In the genomic region with DNA sequence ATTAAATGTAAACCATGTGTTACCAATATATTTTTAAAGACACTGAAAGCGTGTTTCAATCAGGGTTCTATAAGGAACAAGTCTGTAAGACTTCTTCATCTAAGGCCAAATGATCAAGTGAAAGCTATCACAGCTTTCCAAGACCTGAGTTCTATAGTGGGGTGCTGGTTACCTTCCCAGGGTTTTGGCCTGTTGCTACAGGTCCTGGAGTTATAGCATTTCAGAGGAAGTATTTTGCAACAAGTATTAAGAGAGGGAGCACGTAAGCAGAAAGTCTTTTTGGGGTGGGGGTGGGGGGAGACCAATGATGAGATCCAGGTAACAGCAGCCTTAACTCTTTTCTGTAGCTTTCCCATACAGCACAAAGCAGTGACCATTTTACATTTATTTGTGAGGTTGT, we compare ENCODE assay signal across 24 cellular contexts. TPM values are rescaled to one million over a fixed set of nuclear protein-coding genes. Genes with fewer than 3 reads are reported as not detected.
DNase-seq lines count a peak whose midpoint lies in the region; ATAC-seq and TF ChIP-seq lines count a peak whose summit lies in the region.
"Had no signal": no experiment of that assay in that cellular context is flagged by ENCODE, and none has a peak within 500 bp of the region (broad histone marks: within the 10 kb centered on the region; RNA-seq: fewer than 3 reads in every experiment).

No MANE protein-coding gene starts in this region.

- H3K9ac ChIP-seq in Loucy (ENCODE audit: low read depth, low read length, poor library complexity, severe bottlenecking): no peak overlapping the region

- peak; percentile 14 for DNase-seq in NOMO-1 treated with DMSO at 0.1 percent for 48 hours (lab: John Stamatoyannopoulos, UW; ENCODE audit: unreplicated experiment)
- DNase-seq in NOMO-1 (lab: John Stamatoyannopoulos, UW; ENCODE audit: unreplicated experiment in 2 of 2): no peak
- no peak for DNase-seq in natural killer cell treated with Interleukin-12 subunit alpha and Interleukin-12 subunit beta and Interleukin-15 and Interleukin-18, amount 100 ng/mL, for 72 hours (ENCODE audit: low spot score)
- no peak for DNase-seq in SHP77 (lab: John Stamatoyannopoulos, UW)
- DNase-seq in globus pallidus (ENCODE audit: low spot score): no peak
- no peak for DNase-seq in UCSD-AML1 (lab: John Stamatoyannopoulos, UW; ENCODE audit: unreplicated experiment)
- DNase-seq: activated CD4-positive, CD25-positive, alpha-beta regulatory T cell treated with anti-CD3 and anti-CD28 coated beads, Interleukin-2, amount 50 U/mL, for 72 hours; activated CD8-positive, alpha-beta memory T cell treated with anti-CD3 and anti-CD28 coated beads for 24 hours; activated gamma-delta T cell treated with Interleukin-2 at 50 U/mL for 16 hours; activated T-cell treated with anti-CD3 and anti-CD28 coated beads, Interleukin-2, amount 50 U/mL, for 1 hour; amniotic stem cell; DMS53; GDM1; GOT3; kidney glomerular epithelial cell; NCI-H1092; NCI-H187 treated with DMSO at 0.1 percent for 48 hours; NCI-H774; nucleus accumbens; OCI-M1 had no signal

- ATAC-seq in natural killer cell treated with Interleukin-12 subunit alpha and Interleukin-12 subunit beta and Interleukin-15 and Interleukin-18, amount 100 ng/mL, for 72 hours: no peak
- ATAC-seq: Right ventricle myocardium inferior had no signal

- H3K4me3 ChIP-seq in Loucy (ENCODE audit: low read length, poor library complexity, severe bottlenecking): no peak overlapping the region
- H3K4me3 ChIP-seq: breast epithelium had no signal

- H3K9me3 ChIP-seq in Loucy (ENCODE audit: insufficient read depth, low read depth, low read length): peaks cover 4% of the 10 kb centered on the region
- H3K9me3 ChIP-seq: breast epithelium had no signal

- no peaks in the 10 kb centered on the region for H3K9me3 Mint-ChIP-seq in dendritic cell treated with granulocyte-macrophage colony-stimulating factor and Interleukin-4, amounts not matched to agents 40 ng/mL and 50 ng/mL, for 4 days
- no peaks in the 10 kb centered on the region for H3K9me3 Mint-ChIP-seq in natural killer cell treated with Interleukin-12 subunit alpha and Interleukin-12 subunit beta and Interleukin-15 and Interleukin-18, amount 100 ng/mL, for 72 hours

- H3K4me1 ChIP-seq in Loucy (ENCODE audit: insufficient read depth, low read length, poor library complexity, severe bottlenecking): peaks cover 15% of the 10 kb centered on the region
- H3K4me1 ChIP-seq: breast epithelium had no signal

- peaks cover 20% of the 10 kb centered on the region; the same call in 1 of the 2 replicates for H3K36me3 ChIP-seq in Loucy (ENCODE audit: insufficient read depth, low read length)
- H3K36me3 ChIP-seq: breast epithelium had no signal

- no peaks in the 10 kb centered on the region for H3F3A ChIP-seq in Loucy (ENCODE audit: low read depth)

- peaks cover 50% of the 10 kb centered on the region for H3K4me1 Mint-ChIP-seq in dendritic cell treated with granulocyte-macrophage colony-stimulating factor and Interleukin-4, amounts not matched to agents 40 ng/mL and 50 ng/mL, for 4 days (ENCODE audit: low read depth)
- H3K4me1 Mint-ChIP-seq in natural killer cell treated with Interleukin-12 subunit alpha and Interleukin-12 subunit beta and Interleukin-15 and Interleukin-18, amount 100 ng/mL, for 72 hours (ENCODE audit: low read depth in 2 of 2): peaks cover 47 to 52% of the 10 kb centered on the region in 2 donors

- no peaks in the 10 kb centered on the region for H3K27me3 Mint-ChIP-seq in dendritic cell treated with granulocyte-macrophage colony-stimulating factor and Interleukin-4, amounts not matched to agents 40 ng/mL and 50 ng/mL, for 4 days
- H3K27me3 Mint-ChIP-seq in natural killer cell treated with Interleukin-12 subunit alpha and Interleukin-12 subunit beta and Interleukin-15 and Interleukin-18, amount 100 ng/mL, for 72 hours: no peaks in the 10 kb centered on the region

- H3K36me3 Mint-ChIP-seq in dendritic cell treated with granulocyte-macrophage colony-stimulating factor and Interleukin-4, amounts not matched to agents 40 ng/mL and 50 ng/mL, for 4 days (ENCODE audit: low read depth): peaks cover 17% of the 10 kb centered on the region
- H3K36me3 Mint-ChIP-seq in natural killer cell treated with Interleukin-12 subunit alpha and Interleukin-12 subunit beta and Interleukin-15 and Interleukin-18, amount 100 ng/mL, for 72 hours: peaks cover 6% of the 10 kb centered on the region

- TF ChIP-seq CTCF in Loucy (conservative IDR thresholded peaks at IDR 0.05; ENCODE audit: low read length): no peak

- H3K9me2 ChIP-seq in Loucy (replicated peaks; ENCODE audit: low read depth, low read length): no peaks in the 10 kb centered on the region

- peak overlapping the region; percentile 18 for H3K4me2 ChIP-seq in Loucy (ENCODE audit: low read depth, low read length, poor library complexity, severe bottlenecking)

- H3K4me3 Mint-ChIP-seq in dendritic cell treated with granulocyte-macrophage colony-stimulating factor and Interleukin-4, amounts not matched to agents 40 ng/mL and 50 ng/mL, for 4 days: no peak overlapping the region
- peak overlapping the region; percentile 44 for H3K4me3 Mint-ChIP-seq in natural killer cell treated with Interleukin-12 subunit alpha and Interleukin-12 subunit beta and Interleukin-15 and Interleukin-18, amount 100 ng/mL, for 72 hours

- intact Hi-C loops in dendritic cell treated with granulocyte-macrophage colony-stimulating factor and Interleukin-4, amounts not matched to agents 40 ng/mL and 50 ng/mL, for 4 days (cut with micrococcal nuclease): no loop called here

- H3K27me3 ChIP-seq in Loucy (ENCODE audit: insufficient read depth, low read length, poor library complexity, severe bottlenecking): no peaks in the 10 kb centered on the region
- H3K27me3 ChIP-seq: breast epithelium had no signal

- H2AFZ ChIP-seq in Loucy (ENCODE audit: low read length): no peak overlapping the region

- H4K20me1 ChIP-seq in Loucy (ENCODE audit: insufficient read depth, low read length, poor library complexity, severe bottlenecking): peaks cover 17% of the 10 kb centered on the region

- peak overlapping the region; percentile 56 for H3K27ac Mint-ChIP-seq in dendritic cell treated with granulocyte-macrophage colony-stimulating factor and Interleukin-4, amounts not matched to agents 40 ng/mL and 50 ng/mL, for 4 days
- peak overlapping the region; percentile 38 to 82 for H3K27ac Mint-ChIP-seq in natural killer cell treated with Interleukin-12 subunit alpha and Interleukin-12 subunit beta and Interleukin-15 and Interleukin-18, amount 100 ng/mL, for 72 hours

- peaks cover 94% of the 10 kb centered on the region for H3K79me2 ChIP-seq in Loucy (ENCODE audit: insufficient read depth, low read length)

RNA-seq across cellular contexts. Expression of a gene that starts 43.8 kb away (rescaled TPM):
- 100 to 1,000 TPM; 127 to 133 TPM for total RNA-seq in natural killer cell treated with Interleukin-12 subunit alpha and Interleukin-12 subunit beta and Interleukin-15 and Interleukin-18, amount 100 ng/mL, for 72 hours
